Comparison of ENCODE assay signal across 8 cellular contexts in genomic region chr14:103910262-103910935, GRCh38. TPM values are rescaled to one million over a fixed set of nuclear protein-coding genes. Genes with fewer than 3 reads are reported as not detected.
DNase-seq lines count a peak whose midpoint lies in the region; ATAC-seq and TF ChIP-seq lines count a peak whose summit lies in the region.

No MANE protein-coding gene starts in this region.

- H3K27me3 ChIP-seq in CD4-positive, alpha-beta memory T cell (ENCODE audit: insufficient read depth, low read length): no peaks in the 10 kb centered on the region
- no peaks in the 10 kb centered on the region for H3K27me3 ChIP-seq in lower lobe of right lung (ENCODE audit: low read depth)

- no peaks in the 10 kb centered on the region for H3K27me3 Mint-ChIP-seq in CD4-positive, alpha-beta memory T cell
- H3K27me3 Mint-ChIP-seq in activated CD8-positive, alpha-beta T cell treated with anti-CD3 and anti-CD28 coated beads for 36 hours: no peaks in the 10 kb centered on the region

- POLR2A ChIA-PET in CD4-positive, alpha-beta memory T cell (lab: Charles Lee; ENCODE audit: partially characterized antibody): interaction anchor here (1.2 to 1.3 kb wide), 3 partner anchors 10 to 102 kb away, joined by 3 to 6 read pairs (median 4); no protein-coding TSS in a partner anchor
- POLR2A ChIA-PET in activated CD8-positive, alpha-beta T cell treated with anti-CD3 and anti-CD28 coated beads for 36 hours (lab: Charles Lee): interaction anchor here (0.7 to 1.1 kb wide), 2 partner anchors 9 to 10 kb away, joined by 4 read pairs; no protein-coding TSS in a partner anchor

- no peaks in the 10 kb centered on the region for H3K9me3 ChIP-seq in CD4-positive, alpha-beta memory T cell (ENCODE audit: control insufficient read depth in 1 of 2, low read length in 2 of 2)
- H3K9me3 ChIP-seq in lower lobe of right lung: no peaks in the 10 kb centered on the region

- peak; percentile 61 to 70 (median 65) for DNase-seq in CD4-positive, alpha-beta memory T cell
- DNase-seq in NCI-H524 (lab: John Stamatoyannopoulos, UW) (peak; percentile 64 to 90), lower lobe of right lung (peak; percentile 94)
- DNase-seq in activated CD8-positive, alpha-beta T cell treated with anti-CD3 and anti-CD28 coated beads for 36 hours: peak; percentile 84
- peak; percentile 66 for DNase-seq in effector CD4-positive, alpha-beta T cell
- peak; percentile 60 to 71 (median 65) for DNase-seq in stimulated activated CD4-positive, alpha-beta T cell treated with anti-CD3 and anti-CD28 coated beads, TNF-alpha, amount 100 ng/mL, for 48 hours (ENCODE audit: low read depth in 3 of 3)

- H3K36me3 Mint-ChIP-seq in CD4-positive, alpha-beta memory T cell: peaks cover 25 to 32% of the 10 kb centered on the region in 2 donors
- H3K36me3 Mint-ChIP-seq in activated CD8-positive, alpha-beta T cell treated with anti-CD3 and anti-CD28 coated beads for 36 hours (ENCODE audit: low read depth): peaks cover 8% of the 10 kb centered on the region

- peak overlapping the region; percentile 47 to 80 (median 71) for H3K4me3 Mint-ChIP-seq in CD4-positive, alpha-beta memory T cell
- peak overlapping the region; percentile 22 for H3K4me3 Mint-ChIP-seq in activated CD8-positive, alpha-beta T cell treated with anti-CD3 and anti-CD28 coated beads for 36 hours

- CTCF ChIA-PET in CD4-positive, alpha-beta memory T cell (lab: Charles Lee; ENCODE audit: partially characterized antibody): interaction anchor here (0.6 to 15.4 kb wide), 20 partner anchors 10 to 174 kb away, joined by 3 to 265 read pairs (median 4); partner anchors contain the start of gene TDRD9
- CTCF ChIA-PET in activated CD8-positive, alpha-beta T cell treated with anti-CD3 and anti-CD28 coated beads for 36 hours (lab: Charles Lee): interaction anchor here (0.7 to 4.2 kb wide), 29 partner anchors 9 to 253 kb away, joined by 3 to 57 read pairs (median 4); partner anchors contain the start of gene RD3L

- peaks cover 34% of the 10 kb centered on the region for H3K36me3 ChIP-seq in CD4-positive, alpha-beta memory T cell (ENCODE audit: insufficient read depth, low read length)
- H3K36me3 ChIP-seq in lower lobe of right lung: peaks cover 45% of the 10 kb centered on the region

- no peaks in the 10 kb centered on the region for H3K9me3 Mint-ChIP-seq in CD4-positive, alpha-beta memory T cell
- no peaks in the 10 kb centered on the region for H3K9me3 Mint-ChIP-seq in activated CD8-positive, alpha-beta T cell treated with anti-CD3 and anti-CD28 coated beads for 36 hours

- peaks cover 8% of the 10 kb centered on the region for H3K4me1 ChIP-seq in CD4-positive, alpha-beta memory T cell (ENCODE audit: insufficient read depth, low read length)
- H3K4me1 ChIP-seq in lower lobe of right lung: peaks cover 12% of the 10 kb centered on the region

- H3K27ac ChIP-seq in CD4-positive, alpha-beta memory T cell (ENCODE audit: low read depth, low read length): peak overlapping the region; percentile 4
- H3K27ac ChIP-seq in lower lobe of right lung: no peak overlapping the region

- TF ChIP-seq CTCF in activated CD8-positive, alpha-beta T cell treated with anti-CD3 and anti-CD28 coated beads for 36 hours (IDR thresholded peaks at IDR 0.05): peak; percentile 83
- peak; percentile 80 for TF ChIP-seq CTCF in lower lobe of right lung (IDR thresholded peaks at IDR 0.05)

- ATAC-seq in HG02678 (IDR thresholded peaks at IDR 0.05; ENCODE audit: unreplicated experiment) (peak; percentile 49), lower lobe of right lung (peak; percentile 98 to 100), HG02852 (IDR thresholded peaks at IDR 0.05; ENCODE audit: unreplicated experiment) (no peak)
- ATAC-seq in activated CD8-positive, alpha-beta T cell treated with anti-CD3 and anti-CD28 coated beads for 36 hours: peak; percentile 90

- peak overlapping the region in 6 of 7 donors; percentile 43 to 79 (median 72) for H3K27ac Mint-ChIP-seq in CD4-positive, alpha-beta memory T cell
- peak overlapping the region; percentile 71 for H3K27ac Mint-ChIP-seq in activated CD8-positive, alpha-beta T cell treated with anti-CD3 and anti-CD28 coated beads for 36 hours

- peak overlapping the region in 1 of 2 donors; percentile 15 for H3K4me3 ChIP-seq in CD4-positive, alpha-beta memory T cell (ENCODE audit: low read length in 2 of 2)
- peak overlapping the region; percentile 18 for H3K4me3 ChIP-seq in lower lobe of right lung

- intact Hi-C loops in CD4-positive, alpha-beta memory T cell (cut with micrococcal nuclease): loop anchor here (1.0 to 2.0 kb wide), 2 partner anchors 102 to 338 kb away; no protein-coding TSS in a partner anchor
- intact Hi-C loops in activated CD8-positive, alpha-beta T cell treated with anti-CD3 and anti-CD28 coated beads for 36 hours (cut with micrococcal nuclease): loop anchor here (2.0 kb wide), 1 partner anchor 102 kb away; no protein-coding TSS in a partner anchor
- intact Hi-C loops in lower lobe of right lung (cut with DNase I): no loop called here

- peaks cover 6 to 20% (median 10%) of the 10 kb centered on the region in 4 donors for H3K4me1 Mint-ChIP-seq in CD4-positive, alpha-beta memory T cell
- H3K4me1 Mint-ChIP-seq in activated CD8-positive, alpha-beta T cell treated with anti-CD3 and anti-CD28 coated beads for 36 hours (ENCODE audit: low read depth): peaks cover 24% of the 10 kb centered on the region

RNA-seq across cellular contexts. Expression of gene TDRD9, which starts 17.9 kb away (rescaled TPM):
- under 1 TPM; 0.28 to 0.29 TPM for total RNA-seq in CD4-positive, alpha-beta memory T cell
- 1 to 10 TPM in 1 of 2 donors, under 1 TPM in 1; 0.89 to 1.2 TPM for polyA plus RNA-seq in CD4-positive, alpha-beta memory T cell
- total RNA-seq in activated CD8-positive, alpha-beta T cell treated with anti-CD3 and anti-CD28 coated beads for 36 hours: 1 to 10 TPM; 1.2 to 1.6 TPM
- 8.5 TPM for total RNA-seq in lower lobe of right lung

RNA-seq across cellular contexts. Expression of gene RD3L, which starts 31.9 kb away (rescaled TPM):
- not detected for total RNA-seq in CD4-positive, alpha-beta memory T cell
- not detected for polyA plus RNA-seq in CD4-positive, alpha-beta memory T cell
- not detected for total RNA-seq in activated CD8-positive, alpha-beta T cell treated with anti-CD3 and anti-CD28 coated beads for 36 hours
- not detected for total RNA-seq in lower lobe of right lung
